In the genomic region with DNA sequence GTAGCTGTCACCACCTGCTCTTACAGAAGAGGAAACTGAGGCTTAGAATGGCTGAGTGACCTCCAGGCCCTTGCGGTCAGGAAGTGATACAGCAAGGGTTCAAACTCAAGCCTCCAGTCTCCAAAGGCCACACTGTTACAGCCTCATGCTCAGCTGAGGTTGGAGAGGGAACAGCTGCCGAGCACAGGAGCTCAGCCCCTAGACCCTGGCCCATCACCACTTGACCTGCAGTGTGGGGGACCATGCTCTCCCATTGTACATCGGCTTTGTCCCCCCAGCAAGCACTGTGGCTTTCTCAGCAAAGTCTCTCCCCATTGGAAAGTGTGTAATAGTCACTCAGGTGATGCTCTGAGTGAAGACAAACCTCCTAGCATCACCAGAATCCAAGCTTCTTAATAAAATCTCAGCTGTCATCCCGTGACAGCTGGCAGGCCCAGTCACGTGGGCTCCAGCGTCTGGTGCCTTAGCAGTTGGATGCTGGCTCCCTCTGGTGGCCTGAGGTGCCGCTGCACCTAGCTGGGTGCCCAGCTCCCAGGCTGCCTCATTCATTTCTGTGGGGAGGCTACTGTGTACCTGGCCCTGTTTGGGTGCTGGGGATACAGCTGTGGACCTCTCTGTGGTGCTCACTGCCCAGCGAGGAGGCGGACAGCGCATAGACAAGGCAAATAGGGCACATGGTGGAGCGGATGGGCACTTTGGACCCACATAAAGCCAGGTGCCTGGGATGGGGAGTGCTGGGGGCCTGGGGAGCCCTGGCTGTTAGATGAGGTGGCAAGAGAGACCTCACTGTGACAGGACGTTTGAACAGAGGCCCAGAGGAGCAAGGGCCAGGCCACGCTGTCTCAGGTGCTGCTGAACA, we compare ENCODE assay signal across 8 cellular contexts. TPM values are rescaled to one million over a fixed set of nuclear protein-coding genes. Genes with fewer than 3 reads are reported as not detected.
DNase-seq lines count a peak whose midpoint lies in the region; ATAC-seq and TF ChIP-seq lines count a peak whose summit lies in the region.

No MANE protein-coding gene starts in this region.

- peak; percentile 81 for ATAC-seq in GM21515 (IDR thresholded peaks at IDR 0.05; ENCODE audit: unreplicated experiment)

- TF ChIP-seq EP300 in stomach (IDR thresholded peaks at IDR 0.05): no peak

- H3K27ac ChIP-seq in Peyer's patch (no peak overlapping the region), stomach (peak overlapping the region in 3 of 5 donors; percentile 7 to 53 (median 34))

- CTCF ChIA-PET in Caco-2 (lab: Charles Lee): interaction anchor here (0.5 to 2.1 kb wide), 32 partner anchors 8 to 256 kb away, joined by 3 to 23 read pairs (median 4); a partner anchor contains a TSS

- H3K36me3 Mint-ChIP-seq in Caco-2 (ENCODE audit: insufficient read depth, unreplicated experiment) (peaks cover 26% of the 10 kb centered on the region), neural crest cell (ENCODE audit: low read depth) (no peaks in the 10 kb centered on the region)

- H3K36me3 ChIP-seq in Caco-2 (ENCODE audit: control insufficient read depth, insufficient read depth, low read length) (peaks cover 4% of the 10 kb centered on the region; the same call in 1 of the 2 replicates), Peyer's patch (peaks cover 0 to 42% (median 0%) of the 10 kb centered on the region in 3 donors), stomach (peaks cover 0 to 53% (median 39%) of the 10 kb centered on the region in 4 donors)

- H3K9me3 Mint-ChIP-seq in Caco-2 (ENCODE audit: unreplicated experiment) (no peaks in the 10 kb centered on the region), neural crest cell (no peaks in the 10 kb centered on the region)

- H3K27me3 ChIP-seq in Caco-2 (replicated peaks; ENCODE audit: control insufficient read depth, insufficient read depth, low read length) (no peaks in the 10 kb centered on the region), Peyer's patch (no peaks in the 10 kb centered on the region), stomach (no peaks in the 10 kb centered on the region)

- TF ChIP-seq POLR2A in Peyer's patch (IDR thresholded peaks at IDR 0.05) (no peak), stomach (IDR thresholded peaks at IDR 0.05) (no peak)

- H3K4me1 Mint-ChIP-seq in Caco-2 (ENCODE audit: low read depth, unreplicated experiment): peaks cover 9% of the 10 kb centered on the region
- H3K4me1 Mint-ChIP-seq in neural crest cell: peaks cover 6% of the 10 kb centered on the region

- H3K4me3 Mint-ChIP-seq in Caco-2 (ENCODE audit: unreplicated experiment) (no peak overlapping the region), neural crest cell (peak overlapping the region; percentile 62)

- intact Hi-C loops in Caco-2 (cut with micrococcal nuclease; ENCODE audit: unreplicated experiment): loop anchor here (1.0 to 5.0 kb wide), 2 partner anchors 51 to 106 kb away; no protein-coding TSS in a partner anchor
- intact Hi-C loops in stomach (cut with DNase I; ENCODE audit: low total_unique reads): no loop called here

- peak overlapping the region; percentile 84 for H3K27ac Mint-ChIP-seq in Caco-2 (ENCODE audit: unreplicated experiment)
- peak overlapping the region; percentile 85 for H3K27ac Mint-ChIP-seq in neural crest cell (ENCODE audit: unreplicated experiment)

- TF ChIP-seq CTCF in Caco-2 (IDR thresholded peaks at IDR 0.05; ENCODE audit: insufficient read depth in 1 of 2, low read depth in 1 of 2, low read length in 1 of 2, severe bottlenecking in 1 of 2, unreplicated experiment in 1 of 2) (peak; percentile 98 to 99), Peyer's patch (IDR thresholded peaks at IDR 0.05) (peak; percentile 92 to 99 (median 98)), fibroblast of mammary gland (conservative IDR thresholded peaks at IDR 0.05; ENCODE audit: control insufficient read depth, insufficient read depth, low read depth, low read length) (peak; percentile 99), neural crest cell (conservative IDR thresholded peaks at IDR 0.05) (peak; percentile 98), stomach (IDR thresholded peaks at IDR 0.05) (peak in 5 of 7 experiments; percentile 98 to 99 (median 99))

- no peak overlapping the region for H3K4me3 ChIP-seq in Caco-2 (ENCODE audit: low read depth, low read length)
- no peak overlapping the region for H3K4me3 ChIP-seq in Peyer's patch
- H3K4me3 ChIP-seq in fibroblast of mammary gland (ENCODE audit: control insufficient read depth, low read depth, low read length): no peak overlapping the region
- H3K4me3 ChIP-seq in stomach: no peak overlapping the region

- H3K27me3 Mint-ChIP-seq in Caco-2 (ENCODE audit: insufficient read depth, unreplicated experiment): no peaks in the 10 kb centered on the region
- H3K27me3 Mint-ChIP-seq in neural crest cell (ENCODE audit: low read depth): peaks cover 3% of the 10 kb centered on the region

- no TSS peak for BruUV-seq in Caco-2 (replicated peaks; lab: Mats Ljungman, UMichigan)

- DNase-seq in Caco-2 (peak; percentile 79 to 85), Kasumi-1 (lab: John Stamatoyannopoulos, UW) (peak; percentile 73 to 80), Peyer's patch (peak; percentile 78 to 93 (median 90)), fibroblast of mammary gland (ENCODE audit: low read depth) (peak; percentile 83), neural crest cell (ENCODE audit: low read depth, low spot score) (peak; percentile 84), stomach (peak; percentile 92)
- DNase-seq in activated T-helper 1 cell treated with anti-CD3 and anti-CD28 coated beads, Interleukin-2, amount 50 U/mL, for 16 hours (ENCODE audit: low read depth in 1 of 2, low spot score in 1 of 2): peak; percentile 63 to 67

- H3K9me3 ChIP-seq in Caco-2 (no peaks in the 10 kb centered on the region), Peyer's patch (no peaks in the 10 kb centered on the region), stomach (no peaks in the 10 kb centered on the region)

- 18 to 29% (median 22%) methylated on average over 10 to 13 of the region's 13 CpGs for WGBS in stomach, 5 donors

- no peaks in the 10 kb centered on the region for H3K4me1 ChIP-seq in Caco-2
- H3K4me1 ChIP-seq in Peyer's patch: no peaks in the 10 kb centered on the region
- peaks cover 0 to 15% (median 6%) of the 10 kb centered on the region in 4 donors for H3K4me1 ChIP-seq in stomach

- POLR2A ChIA-PET in Caco-2 (lab: Charles Lee): interaction anchor here (0.5 to 0.7 kb wide), 2 partner anchors 60 to 67 kb away, joined by 3 to 6 read pairs; a partner anchor contains a TSS

RNA-seq across cellular contexts. Expression of a gene that starts 19.1 kb away (rescaled TPM):
- total RNA-seq in Caco-2 (2022): 165 and 169 TPM in 2 replicates
- 10 to 100 TPM; 18.2 to 80.9 (median 49.9) TPM for total RNA-seq in Peyer's patch
- total RNA-seq in neural crest cell: 3.5 and 3.9 TPM in 2 replicates
- total RNA-seq in stomach: 100 to 1,000 TPM in 3 of 5 donors, 10 to 100 TPM in 1, 1 to 10 TPM in 1; 6.4 to 527 (median 240) TPM
- 10 to 100 TPM; 19.0 to 45.9 (median 20.5) TPM for polyA plus RNA-seq in stomach

RNA-seq across cellular contexts. Expression of a gene that starts 53.2 kb away (rescaled TPM):
- total RNA-seq in Caco-2 (2022) (9.4 and 9.5 TPM in 2 replicates), Peyer's patch (10 to 100 TPM in 2 of 4 donors, 1 to 10 TPM in 2; 5.8 to 18.9 (median 10.2) TPM), neural crest cell (19.7 and 21.0 TPM in 2 replicates), stomach (10 to 100 TPM in 1 of 5 donors, 1 to 10 TPM in 2, under 1 TPM in 2; under 0.01 to 27.2 (median 1.3) TPM)
- polyA plus RNA-seq in stomach: 1 to 10 TPM in 1 of 3 donors, under 1 TPM in 2; 0.15 to 3.2 (median 0.75) TPM

RNA-seq across cellular contexts. Expression of a gene that starts 59.0 kb away (rescaled TPM):
- total RNA-seq in Caco-2 (2022) (190 and 197 TPM in 2 replicates), Peyer's patch (10 to 100 TPM in 3 of 4 donors, not detected in 1; 28.7 to 34.7 (median 34.5) TPM), neural crest cell (162 and 174 TPM in 2 replicates), stomach (10 to 100 TPM in 4 of 5 donors, not detected in 1; 24.1 to 50.3 (median 42.8) TPM)
- polyA plus RNA-seq in stomach: 100 to 1,000 TPM; 184 to 274 (median 210) TPM

RNA-seq across cellular contexts. Expression of a gene that starts 59.4 kb away (rescaled TPM):
- total RNA-seq in Caco-2 (2022): 83.4 and 86.1 TPM in 2 replicates
- 10 to 100 TPM in 1 of 4 donors, 1 to 10 TPM in 3; 4.3 to 33.0 (median 8.8) TPM for total RNA-seq in Peyer's patch
- 99.6 TPM in 2 replicates for total RNA-seq in neural crest cell
- 10 to 100 TPM in 2 of 5 donors, 1 to 10 TPM in 2, not detected in 1; 4.2 to 24.6 (median 10.4) TPM for total RNA-seq in stomach
- polyA plus RNA-seq in stomach: 10 to 100 TPM in 1 of 3 donors, 1 to 10 TPM in 2; 5.0 to 14.3 (median 10.0) TPM

Comparison
In these comparisons a context has a peak if more than half of its experiments do, and no peak if none do; other contexts are left out.
1. H3K27ac ChIP-seq: peak in stomach (3 of 5); none in Peyer's patch (0 of 4).
2. Peak in every context shown above with its lines, with median percentiles within 50 percentile points of each other: DNase-seq and CTCF ChIP-seq.